32 cellular contexts compared by ENCODE assay signal in the genomic region with DNA sequence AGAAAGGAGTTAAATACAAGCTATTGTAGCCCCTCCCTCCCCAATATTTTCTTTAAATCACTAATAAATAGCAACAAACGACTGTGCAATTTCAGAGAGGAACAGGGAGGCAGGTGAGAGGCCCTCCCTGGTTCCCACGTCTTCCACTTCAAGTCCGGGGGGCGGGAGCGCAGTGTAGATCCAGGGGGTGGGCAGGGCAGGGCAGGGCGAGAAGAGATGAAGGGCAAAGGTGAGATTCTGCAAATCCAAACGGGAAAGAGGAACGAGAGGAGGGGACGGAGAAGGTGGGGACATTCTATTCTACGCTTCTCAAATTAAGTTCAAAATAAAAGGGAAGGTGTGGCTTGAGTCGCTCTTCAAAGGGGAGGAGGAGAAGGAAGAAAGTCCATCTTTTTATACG. TPM values are rescaled to one million over a fixed set of nuclear protein-coding genes. Genes with fewer than 3 reads are reported as not detected.
DNase-seq lines count a peak whose midpoint lies in the region; ATAC-seq and TF ChIP-seq lines count a peak whose summit lies in the region.
"Had no signal": no experiment of that assay in that cellular context is flagged by ENCODE, and none has a peak within 500 bp of the region (broad histone marks: within the 10 kb centered on the region; RNA-seq: fewer than 3 reads in every experiment).

No MANE protein-coding gene starts in this region.

- peak overlapping the region; percentile 31 for H3K27ac Mint-ChIP-seq in T-helper 1 cell treated with Interleukin-12 subunit alpha and Interleukin-12 subunit beta and Interleukin-4 antibody, amounts not matched to agents 30 μg/mL and 1 μg/mL, for 36 hours
- no peak overlapping the region for H3K27ac Mint-ChIP-seq in brain
- H3K27ac Mint-ChIP-seq: activated naive CD8-positive, alpha-beta T cell; CD14-positive monocyte had no signal

- no peak for TF ChIP-seq CTCF in brain (conservative IDR thresholded peaks at IDR 0.05)
- TF ChIP-seq CTCF in right atrium auricular region (IDR thresholded peaks at IDR 0.05): no peak

- H3K4me3 Mint-ChIP-seq in T-helper 1 cell treated with Interleukin-12 subunit alpha and Interleukin-12 subunit beta and Interleukin-4 antibody, amounts not matched to agents 30 μg/mL and 1 μg/mL, for 36 hours: no peak overlapping the region
- H3K4me3 Mint-ChIP-seq in brain: peak overlapping the region in 3 of 5 experiments; percentile 38 to 59 (median 55)
- H3K4me3 Mint-ChIP-seq: activated naive CD8-positive, alpha-beta T cell had no signal

- H3K4me1 Mint-ChIP-seq in T-helper 1 cell treated with Interleukin-12 subunit alpha and Interleukin-12 subunit beta and Interleukin-4 antibody, amounts not matched to agents 30 μg/mL and 1 μg/mL, for 36 hours (ENCODE audit: low read depth): no peaks in the 10 kb centered on the region
- H3K4me1 Mint-ChIP-seq in brain: peaks cover 34% of the 10 kb centered on the region

- no peak overlapping the region for H3K9ac ChIP-seq in iPS-18a (ENCODE audit: low read length)

- no peak overlapping the region for H3K27ac ChIP-seq in iPS-18a (ENCODE audit: low read length)
- H3K27ac ChIP-seq in right atrium auricular region: no peak overlapping the region
- no peak overlapping the region for H3K27ac ChIP-seq in right cardiac atrium (ENCODE audit: low read length)
- H3K27ac ChIP-seq: 22Rv1, HL-60, lower lobe of right lung, suprapubic skin had no signal

- peaks cover 4% of the 10 kb centered on the region for H3K36me3 Mint-ChIP-seq in T-helper 1 cell treated with Interleukin-12 subunit alpha and Interleukin-12 subunit beta and Interleukin-4 antibody, amounts not matched to agents 30 μg/mL and 1 μg/mL, for 36 hours (ENCODE audit: low read depth)
- no peaks in the 10 kb centered on the region for H3K36me3 Mint-ChIP-seq in brain

- no peak for ATAC-seq in right cardiac atrium
- ATAC-seq: lower lobe of right lung; naive thymus-derived CD4-positive, alpha-beta T cell had no signal

- H3K9me3 Mint-ChIP-seq in T-helper 1 cell treated with Interleukin-12 subunit alpha and Interleukin-12 subunit beta and Interleukin-4 antibody, amounts not matched to agents 30 μg/mL and 1 μg/mL, for 36 hours: no peaks in the 10 kb centered on the region
- H3K9me3 Mint-ChIP-seq in brain: peaks cover 0 to 9% (median 5%) of the 10 kb centered on the region in 5 experiments

- H3K4me3 ChIP-seq in iPS-18a (ENCODE audit: low read length): peak overlapping the region; percentile 64
- no peak overlapping the region for H3K4me3 ChIP-seq in right atrium auricular region
- no peak overlapping the region for H3K4me3 ChIP-seq in right cardiac atrium (ENCODE audit: low read length)
- H3K4me3 ChIP-seq: lower lobe of right lung had no signal

- H3K9me3 ChIP-seq in iPS-18a (ENCODE audit: control insufficient read depth, low read depth, low read length): no peaks in the 10 kb centered on the region
- no peaks in the 10 kb centered on the region for H3K9me3 ChIP-seq in right atrium auricular region
- no peaks in the 10 kb centered on the region for H3K9me3 ChIP-seq in right cardiac atrium (ENCODE audit: control insufficient read depth, low read length)
- H3K9me3 ChIP-seq: lower lobe of right lung, suprapubic skin had no signal

- WGBS in right cardiac atrium: 7% methylated on average over 12 of the region's 12 CpGs

- intact Hi-C loops in right cardiac atrium (cut with DNase I): no loop called here

- H3K36me3 ChIP-seq in iPS-18a (ENCODE audit: control insufficient read depth, low read depth, low read length) (no peaks in the 10 kb centered on the region), right atrium auricular region (no peaks in the 10 kb centered on the region)
- H3K36me3 ChIP-seq: lower lobe of right lung, suprapubic skin had no signal

- H3K27me3 ChIP-seq in iPS-18a (ENCODE audit: control insufficient read depth, insufficient read depth, low read length) (peaks cover 100% of the 10 kb centered on the region), right atrium auricular region (peaks cover 39 to 58% of the 10 kb centered on the region in 2 donors), right cardiac atrium (ENCODE audit: control insufficient read depth, insufficient read depth) (peaks cover 4% of the 10 kb centered on the region)

- peaks cover 94% of the 10 kb centered on the region for H3K27me3 Mint-ChIP-seq in T-helper 1 cell treated with Interleukin-12 subunit alpha and Interleukin-12 subunit beta and Interleukin-4 antibody, amounts not matched to agents 30 μg/mL and 1 μg/mL, for 36 hours (ENCODE audit: low read depth)
- H3K27me3 Mint-ChIP-seq in brain: peaks cover 100% of the 10 kb centered on the region

- DNase-seq in T-helper 1 cell (no peak), NCI-H2029 treated with DMSO at 0.1 percent for 48 hours (lab: John Stamatoyannopoulos, UW) (no peak), NCI-H524 treated with DMSO at 0.1 percent for 48 hours (lab: John Stamatoyannopoulos, UW) (no peak), right atrium auricular region (ENCODE audit: low spot score) (no peak), right cardiac atrium (no peak)
- DNase-seq: activated CD4-positive, alpha-beta T cell treated with anti-CD3 and anti-CD28 coated beads, Interleukin-2, amount 50 U/mL, for 1 hour; activated CD4-positive, CD25-positive, alpha-beta regulatory T cell; activated effector memory CD4-positive, alpha-beta T cell treated with Interleukin-2 at 50 U/mL for 16 hours; activated T-cell treated with anti-CD3 and anti-CD28 coated beads, Interleukin-2, amount 50 U/mL, for 1 hour; anterior cingulate cortex; effector CD8-positive, alpha-beta T cell; erythroblast; GOT3; head of caudate nucleus; lower lobe of right lung; midbrain; naive thymus-derived CD4-positive, alpha-beta T cell; NCI-H2081; SHP77 treated with DMSO at 0.1 percent for 48 hours; small intestine; stimulated activated naive CD4-positive, alpha-beta T cell treated with Interleukin-2 at 50 U/mL for 16 hours had no signal

- H3K4me1 ChIP-seq in iPS-18a (ENCODE audit: control insufficient read depth, low read depth, low read length): peaks cover 30% of the 10 kb centered on the region
- peaks cover 0 to 27% of the 10 kb centered on the region in 2 donors for H3K4me1 ChIP-seq in right atrium auricular region
- H3K4me1 ChIP-seq in right cardiac atrium (ENCODE audit: control insufficient read depth, insufficient read depth, low read length): peaks cover 5% of the 10 kb centered on the region

RNA-seq across cellular contexts. Expression of a gene that starts 6.8 kb away (rescaled TPM):
- polyA plus RNA-seq in brain (ENCODE audit: insufficient read depth, low read depth, low replicate concordance) (1.7 TPM), right cardiac atrium (not detected)
- total RNA-seq in right atrium auricular region (not detected), right cardiac atrium (not detected)
- total RNA-seq: fibroblast of villous mesenchyme; HepG2; lower lobe of right lung; naive thymus-derived CD4-positive, alpha-beta T cell; osteoblast; suprapubic skin had no signal
- polyA plus RNA-seq: CD14-positive monocyte; HepG2; naive thymus-derived CD4-positive, alpha-beta T cell; small intestine had no signal
